Comparison of ENCODE assay signal across 17 cellular contexts in genomic region chr10:11292576-11293302, GRCh38.
DNase-seq lines count a peak whose midpoint lies in the region; ATAC-seq and TF ChIP-seq lines count a peak whose summit lies in the region.
"Had no signal": no experiment of that assay in that cellular context is flagged by ENCODE, and none has a peak within 500 bp of the region (broad histone marks: within the 10 kb centered on the region; RNA-seq: fewer than 3 reads in every experiment).

No MANE protein-coding gene starts in this region.

- H3F3A ChIP-seq in GM23338 (replicated peaks; ENCODE audit: low read depth) = no peaks in the 10 kb centered on the region

- peaks cover 85 to 97% of the 10 kb centered on the region in 2 donors for H3K36me3 Mint-ChIP-seq in CD4-positive, alpha-beta memory T cell
- H3K36me3 Mint-ChIP-seq in GM23338 (ENCODE audit: low read depth) = no peaks in the 10 kb centered on the region; the same call in 2 of the 3 replicates
- H3K36me3 Mint-ChIP-seq in activated naive CD8-positive, alpha-beta T cell treated with anti-CD3 and anti-CD28 coated beads, Interleukin-2, amount 50 U/mL, for 24 hours (ENCODE audit: low read depth) = peaks cover 64% of the 10 kb centered on the region
- H3K36me3 Mint-ChIP-seq in neural crest cell (ENCODE audit: low read depth) = peaks cover 34% of the 10 kb centered on the region
- no peaks in the 10 kb centered on the region for H3K36me3 Mint-ChIP-seq in nephron progenitor cell (ENCODE audit: low read depth)

- no peak overlapping the region for H3K27ac ChIP-seq in CD4-positive, alpha-beta memory T cell (ENCODE audit: low read depth, low read length)
- H3K27ac ChIP-seq in GM23338 (ENCODE audit: low read depth) (no peak overlapping the region), aorta (ENCODE audit: low read depth in 1 of 2, low read length in 2 of 2) (no peak overlapping the region)
- H3K27ac ChIP-seq: KMS-11, sigmoid colon had no signal

- no peaks in the 10 kb centered on the region for H3K27me3 Mint-ChIP-seq in CD4-positive, alpha-beta memory T cell
- H3K27me3 Mint-ChIP-seq in GM23338 (ENCODE audit: insufficient read depth, low read depth, poor library complexity) (peaks cover 1% of the 10 kb centered on the region), neural crest cell (ENCODE audit: low read depth) (no peaks in the 10 kb centered on the region), nephron progenitor cell (ENCODE audit: low read depth, poor library complexity) (peaks cover 19% of the 10 kb centered on the region)
- no peaks in the 10 kb centered on the region for H3K27me3 Mint-ChIP-seq in activated naive CD8-positive, alpha-beta T cell treated with anti-CD3 and anti-CD28 coated beads, Interleukin-2, amount 50 U/mL, for 24 hours
- H3K27me3 Mint-ChIP-seq: naive B cell had no signal

- DNase-seq in CD4-positive, alpha-beta memory T cell = no peak
- DNase-seq in GM23338 (ENCODE audit: low spot score) (no peak), neural crest cell (ENCODE audit: low read depth, low spot score) (no peak), nephron progenitor cell (no peak), aorta (no peak)
- DNase-seq in activated naive CD8-positive, alpha-beta T cell treated with anti-CD3 and anti-CD28 coated beads, Interleukin-2, amount 50 U/mL, for 24 hours = no peak
- DNase-seq: activated effector memory CD4-positive, alpha-beta T cell treated with Interleukin-2 at 50 U/mL for 16 hours; mesenchymal stem cell; MV-4-11; naive B cell; NCI-H187; NCI-H748 treated with DMSO at 0.1 percent for 48 hours; SHP77; sigmoid colon had no signal

- 0 out of 2 replicates have a peak, but pooled peaks cover 2% of the 10 kb centered on the region for H4K20me1 ChIP-seq in GM23338 (replicated peaks; ENCODE audit: insufficient read depth)

- ATAC-seq in GM23338 (no peak), GM21528 (IDR thresholded peaks at IDR 0.05; ENCODE audit: low FRiP score, unreplicated experiment) (no peak), aorta (ENCODE audit: low FRiP score) (no peak)
- no peak for ATAC-seq in activated naive CD8-positive, alpha-beta T cell treated with anti-CD3 and anti-CD28 coated beads, Interleukin-2, amount 50 U/mL, for 24 hours
- ATAC-seq: HCT116 had no signal

- peak overlapping the region; percentile 14 to 87 (median 69) for H3K27ac Mint-ChIP-seq in CD4-positive, alpha-beta memory T cell
- H3K27ac Mint-ChIP-seq in GM23338 (peak overlapping the region; percentile 39; the same call in 1 of the 2 replicates), neural crest cell (ENCODE audit: unreplicated experiment) (peak overlapping the region; percentile 22), nephron progenitor cell (no peak overlapping the region)
- peak overlapping the region; percentile 70 for H3K27ac Mint-ChIP-seq in activated naive CD8-positive, alpha-beta T cell treated with anti-CD3 and anti-CD28 coated beads, Interleukin-2, amount 50 U/mL, for 24 hours

- no peak overlapping the region for H2AFZ ChIP-seq in GM23338

- H3K9me3 ChIP-seq in CD4-positive, alpha-beta memory T cell (ENCODE audit: control insufficient read depth in 1 of 2, low read length in 2 of 2) = no peaks in the 10 kb centered on the region
- no peaks in the 10 kb centered on the region for H3K9me3 ChIP-seq in aorta (ENCODE audit: control insufficient read depth, low read length)
- H3K9me3 ChIP-seq: sigmoid colon had no signal

- peaks cover 3% of the 10 kb centered on the region for H3K4me1 ChIP-seq in CD4-positive, alpha-beta memory T cell (ENCODE audit: insufficient read depth, low read length)
- no peaks in the 10 kb centered on the region for H3K4me1 ChIP-seq in GM23338 (ENCODE audit: insufficient read depth)
- no peaks in the 10 kb centered on the region for H3K4me1 ChIP-seq in aorta (ENCODE audit: control insufficient read depth in 1 of 2, insufficient read depth in 2 of 2, low read length in 2 of 2)
- H3K4me1 ChIP-seq: sigmoid colon had no signal

- no peak overlapping the region for H3K4me3 ChIP-seq in CD4-positive, alpha-beta memory T cell (ENCODE audit: low read length in 2 of 2)
- no peak overlapping the region for H3K4me3 ChIP-seq in GM23338
- no peak overlapping the region for H3K4me3 ChIP-seq in aorta (ENCODE audit: low read length in 2 of 2)
- H3K4me3 ChIP-seq: sigmoid colon had no signal

- H3K9me3 Mint-ChIP-seq in CD4-positive, alpha-beta memory T cell = peaks cover 0 to 6% (median 0%) of the 10 kb centered on the region in 8 donors
- H3K9me3 Mint-ChIP-seq in GM23338 (no peaks in the 10 kb centered on the region), neural crest cell (no peaks in the 10 kb centered on the region), nephron progenitor cell (no peaks in the 10 kb centered on the region)
- H3K9me3 Mint-ChIP-seq in activated naive CD8-positive, alpha-beta T cell treated with anti-CD3 and anti-CD28 coated beads, Interleukin-2, amount 50 U/mL, for 24 hours = no peaks in the 10 kb centered on the region
- H3K9me3 Mint-ChIP-seq: naive B cell had no signal

- TF ChIP-seq CTCF in GM23338 (conservative IDR thresholded peaks at IDR 0.05; ENCODE audit: low read depth in 2 of 2) (no peak), neural crest cell (conservative IDR thresholded peaks at IDR 0.05) (no peak), nephron progenitor cell (IDR thresholded peaks at IDR 0.05) (no peak)

- no peaks in the 10 kb centered on the region for H3K79me2 ChIP-seq in GM23338 (replicated peaks; ENCODE audit: insufficient read depth)

- H3K4me3 Mint-ChIP-seq in CD4-positive, alpha-beta memory T cell = peak overlapping the region in 2 of 8 donors; percentile 6 to 63
- H3K4me3 Mint-ChIP-seq in GM23338 (no peak overlapping the region), neural crest cell (peak overlapping the region; percentile 18), nephron progenitor cell (no peak overlapping the region)
- H3K4me3 Mint-ChIP-seq in activated naive CD8-positive, alpha-beta T cell treated with anti-CD3 and anti-CD28 coated beads, Interleukin-2, amount 50 U/mL, for 24 hours = no peak overlapping the region
- H3K4me3 Mint-ChIP-seq: naive B cell had no signal

- no peak overlapping the region for H3K4me2 ChIP-seq in GM23338
- H3K4me2 ChIP-seq: KMS-11 had no signal

- CTCF ChIA-PET in CD4-positive, alpha-beta memory T cell (lab: Charles Lee; ENCODE audit: partially characterized antibody) = no interaction called here

- 91 to 96% methylated on average over 14 of the region's 14 CpGs for WGBS in aorta, 2 donors

- POLR2A ChIA-PET in CD4-positive, alpha-beta memory T cell (lab: Charles Lee; ENCODE audit: partially characterized antibody) = no interaction called here

- H3K27me3 ChIP-seq in CD4-positive, alpha-beta memory T cell (ENCODE audit: insufficient read depth, low read length) = no peaks in the 10 kb centered on the region
- H3K27me3 ChIP-seq in GM23338 (ENCODE audit: insufficient read depth) (no peaks in the 10 kb centered on the region), aorta (ENCODE audit: control insufficient read depth in 1 of 2, insufficient read depth in 2 of 2, low read length in 1 of 2) (no peaks in the 10 kb centered on the region)
- H3K27me3 ChIP-seq: sigmoid colon had no signal

- peaks cover 81% of the 10 kb centered on the region for H3K36me3 ChIP-seq in CD4-positive, alpha-beta memory T cell (ENCODE audit: insufficient read depth, low read length)
- no peaks in the 10 kb centered on the region for H3K36me3 ChIP-seq in GM23338 (ENCODE audit: insufficient read depth)
- H3K36me3 ChIP-seq in aorta (ENCODE audit: control insufficient read depth in 1 of 2, insufficient read depth in 2 of 2, low read length in 1 of 2) = peaks cover 4 to 6% of the 10 kb centered on the region in 2 donors

- H3K4me1 Mint-ChIP-seq in CD4-positive, alpha-beta memory T cell = peaks cover 13 to 50% (median 36%) of the 10 kb centered on the region in 4 donors
- H3K4me1 Mint-ChIP-seq in GM23338 (peaks cover 7% of the 10 kb centered on the region; the same call in 2 of the 3 replicates), neural crest cell (peaks cover 42% of the 10 kb centered on the region), nephron progenitor cell (peaks cover 26% of the 10 kb centered on the region)
- peaks cover 17% of the 10 kb centered on the region for H3K4me1 Mint-ChIP-seq in activated naive CD8-positive, alpha-beta T cell treated with anti-CD3 and anti-CD28 coated beads, Interleukin-2, amount 50 U/mL, for 24 hours

- H3K9me2 ChIP-seq in GM23338 (ENCODE audit: insufficient read depth) = no peaks in the 10 kb centered on the region

- intact Hi-C loops in CD4-positive, alpha-beta memory T cell (cut with micrococcal nuclease) = no loop called here
- intact Hi-C loops in aorta (cut with DNase I) = no loop called here

TF ChIP-seq in GM23338, 12 proteins besides CTCF, POLR2A, EP300 and RAD21:
- TF ChIP-seq EZH2phosphoT487 (IDR thresholded peaks at IDR 0.05; ENCODE audit: unreplicated experiment) = no peak
- TF ChIP-seq REST (IDR thresholded peaks at IDR 0.05; ENCODE audit: unreplicated experiment) = no peak
